In the genomic region with DNA sequence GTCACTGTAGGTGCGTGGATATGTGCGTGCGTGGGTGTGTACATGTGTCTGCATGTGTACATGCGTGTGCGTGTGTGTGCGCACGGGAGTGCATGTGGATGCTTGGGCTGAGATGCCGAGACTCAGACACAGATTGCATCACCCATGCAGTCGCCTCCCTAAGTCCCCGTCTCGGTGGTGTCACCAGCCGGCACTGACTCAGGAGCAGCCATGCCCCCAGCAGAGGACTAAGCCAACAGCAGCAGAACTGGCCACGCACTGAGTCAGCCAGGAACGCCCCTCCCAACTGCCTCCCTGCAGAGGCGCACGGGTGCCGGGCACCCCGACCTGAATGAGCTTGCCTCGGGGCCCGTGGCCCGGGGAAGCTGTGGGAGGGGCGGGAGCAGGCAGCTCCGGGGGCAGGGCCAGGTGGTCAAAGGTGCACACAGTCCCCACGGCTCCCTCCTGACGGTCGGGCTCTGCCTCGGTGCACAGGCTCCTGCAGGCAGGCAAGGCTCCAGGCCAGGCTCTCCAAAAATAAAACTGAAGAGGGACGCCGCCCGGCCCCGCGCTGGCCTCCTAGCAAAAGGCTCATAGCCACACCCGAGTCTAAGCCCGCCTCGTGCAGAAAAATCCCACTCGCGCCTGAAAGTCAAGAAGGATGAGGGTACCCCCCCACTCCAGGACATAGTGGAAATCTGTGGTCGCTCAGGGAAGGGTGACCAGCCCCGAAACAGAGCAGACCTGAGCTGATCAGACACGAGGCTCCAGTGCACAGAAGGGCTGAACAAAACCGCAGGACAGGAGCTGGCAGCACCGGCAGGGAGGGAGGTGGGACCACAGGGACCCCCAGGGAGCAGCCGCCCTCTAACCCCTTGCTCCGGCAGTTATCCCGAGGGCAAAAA, we compare ENCODE assay signal across 8 cellular contexts. TPM values are rescaled to one million over a fixed set of nuclear protein-coding genes. Genes with fewer than 3 reads are reported as not detected.
DNase-seq lines count a peak whose midpoint lies in the region; ATAC-seq and TF ChIP-seq lines count a peak whose summit lies in the region.

No MANE protein-coding gene starts in this region.

- H3K27ac ChIP-seq in gastrocnemius medialis = peak overlapping the region in 2 of 4 donors; percentile 26 to 40

- H3K36me3 ChIP-seq in gastrocnemius medialis = no peaks in the 10 kb centered on the region

- peaks cover 15 to 18% of the 10 kb centered on the region in 2 donors for H3K4me1 ChIP-seq in gastrocnemius medialis

- no peaks in the 10 kb centered on the region for H3K36me3 Mint-ChIP-seq in nephron progenitor cell (ENCODE audit: low read depth)

- ATAC-seq in gastrocnemius medialis = peak; percentile 29 to 37
- no peak for ATAC-seq in GM21526 (IDR thresholded peaks at IDR 0.05; ENCODE audit: low FRiP score, unreplicated experiment)

- peaks cover 3% of the 10 kb centered on the region for H3K27me3 Mint-ChIP-seq in nephron progenitor cell (ENCODE audit: low read depth, poor library complexity)

- no peak overlapping the region for H3K4me3 Mint-ChIP-seq in nephron progenitor cell

- intact Hi-C loops in gastrocnemius medialis (cut with DNase I; ENCODE audit: low total_unique reads) = no loop called here

- H3K4me1 Mint-ChIP-seq in nephron progenitor cell = peaks cover 22% of the 10 kb centered on the region

- no peak for TF ChIP-seq POLR2A in gastrocnemius medialis (IDR thresholded peaks at IDR 0.05)

- TF ChIP-seq CTCF in GM12864 (IDR thresholded peaks at IDR 0.05; ENCODE audit: low read depth, low read length, missing control alignments) (no peak), fibroblast of pulmonary artery (IDR thresholded peaks at IDR 0.05; ENCODE audit: low read length, missing control alignments) (no peak), gastrocnemius medialis (IDR thresholded peaks at IDR 0.05 in 4 of 5, conservative IDR thresholded peaks at IDR 0.05 in 1 of 5) (no peak), nephron progenitor cell (IDR thresholded peaks at IDR 0.05) (no peak)

- no peaks in the 10 kb centered on the region for H3K9me3 Mint-ChIP-seq in nephron progenitor cell

- H3K9me3 ChIP-seq in gastrocnemius medialis = no peaks in the 10 kb centered on the region

- in situ Hi-C loops in gastrocnemius medialis (cut with MboI; ENCODE audit: low sequenced_read_pairs in 4 of 4) = no loop called here

- H3K4me3 ChIP-seq in GM12864 (ENCODE audit: low read depth, low read length) = peak overlapping the region; percentile 34
- H3K4me3 ChIP-seq in fibroblast of pulmonary artery (replicated peaks; ENCODE audit: low read depth, low read length) = peak overlapping the region; percentile 30
- H3K4me3 ChIP-seq in gastrocnemius medialis = peak overlapping the region; percentile 23 to 48 (median 40)

- DNase-seq in GM12864 (ENCODE audit: low read depth) (no peak), RKO (ENCODE audit: low spot score) (peak; percentile 94), fibroblast of pulmonary artery (ENCODE audit: low read depth) (peak; percentile 39), gastrocnemius medialis (no peak), nephron progenitor cell (no peak), NCI-H2081 (lab: John Stamatoyannopoulos, UW) (no peak), medulla oblongata (ENCODE audit: extremely low spot score) (no peak)

- no peak overlapping the region for H3K27ac Mint-ChIP-seq in nephron progenitor cell

- H3K27me3 ChIP-seq in gastrocnemius medialis = no peaks in the 10 kb centered on the region

RNA-seq across cellular contexts. Expression of a gene that starts 49.2 kb away (rescaled TPM):
- total RNA-seq in gastrocnemius medialis = 10 to 100 TPM; 32.2 to 48.7 (median 41.7) TPM

Comparison
In these comparisons a context has a peak if more than half of its experiments do, and no peak if none do; other contexts are left out.
1. DNase-seq: peak in RKO (single experiment) and fibroblast of pulmonary artery (single experiment); none in GM12864 (single experiment), gastrocnemius medialis (0 of 2), nephron progenitor cell (single experiment), NCI-H2081 (0 of 2) and medulla oblongata (single experiment).
2. Peak in every context shown above with its lines, with median percentiles within 50 percentile points of each other: H3K4me3 ChIP-seq.